Comparison of ENCODE assay signal across 19 cellular contexts in genomic region chr11:65395961-65396530, GRCh38. TPM values are rescaled to one million over a fixed set of nuclear protein-coding genes. Genes with fewer than 3 reads are reported as not detected.
DNase-seq lines count a peak whose midpoint lies in the region; ATAC-seq, FAIRE-seq and TF ChIP-seq lines count a peak whose summit lies in the region.
"Had no signal": no experiment of that assay in that cellular context is flagged by ENCODE, and none has a peak within 500 bp of the region (broad histone marks: within the 10 kb centered on the region; RNA-seq: fewer than 3 reads in every experiment).

No MANE protein-coding gene starts in this region.

- H3K4me3 Mint-ChIP-seq in stimulated activated effector memory CD8-positive, alpha-beta T cell treated with anti-CD3 and anti-CD28 coated beads, Interleukin-12 subunit alpha, Interleukin-12 subunit beta, amount 100 ng/mL, for 72 hours, result no peak overlapping the region
- H3K4me3 Mint-ChIP-seq: CD4-positive, alpha-beta T cell had no signal

- no peak for ATAC-seq in stimulated activated effector memory CD8-positive, alpha-beta T cell treated with anti-CD3 and anti-CD28 coated beads, Interleukin-12 subunit alpha, Interleukin-12 subunit beta, amount 100 ng/mL, for 72 hours
- no peak for ATAC-seq in GM18517 (IDR thresholded peaks at IDR 0.05; ENCODE audit: unreplicated experiment)
- ATAC-seq: HepG2 had no signal

- no peak overlapping the region for H3K9ac ChIP-seq in kidney (ENCODE audit: low read length in 2 of 2)
- H3K9ac ChIP-seq: GM23248 had no signal

- H3K9me3 ChIP-seq in A673 (ENCODE audit: low read depth, low read length, poor library complexity, severe bottlenecking), result no peaks in the 10 kb centered on the region
- no peaks in the 10 kb centered on the region for H3K9me3 ChIP-seq in kidney (ENCODE audit: control insufficient read depth in 1 of 2, low read length in 2 of 2)

- H3K27ac ChIP-seq in A673 (ENCODE audit: low read depth, low read length, poor library complexity, severe bottlenecking), result peak overlapping the region; percentile 16
- no peak overlapping the region for H3K27ac ChIP-seq in kidney (ENCODE audit: low read depth in 2 of 2, low read length in 2 of 2)
- H3K27ac ChIP-seq: 22Rv1, GM23248 had no signal

- POLR2A ChIA-PET in A673 (lab: Charles Lee; ENCODE audit: low non-redundant PET), result no interaction called here

- TF ChIP-seq CTCF in A673 (conservative IDR thresholded peaks at IDR 0.05; ENCODE audit: low read depth, low read length) (no peak), GM20000 (IDR thresholded peaks at IDR 0.05; ENCODE audit: extremely low read depth, missing control alignments) (no peak), kidney (IDR thresholded peaks at IDR 0.05; ENCODE audit: borderline replicate concordance, extremely low read depth, insufficient read depth) (no peak)

- no TSS peak for BruUV-seq in A673 (replicated peaks; lab: Mats Ljungman, UMichigan)

- H3K4me1 Mint-ChIP-seq in stimulated activated effector memory CD8-positive, alpha-beta T cell treated with anti-CD3 and anti-CD28 coated beads, Interleukin-12 subunit alpha, Interleukin-12 subunit beta, amount 100 ng/mL, for 72 hours, result peaks cover 35% of the 10 kb centered on the region

- peaks cover 71% of the 10 kb centered on the region for H3K36me3 Mint-ChIP-seq in stimulated activated effector memory CD8-positive, alpha-beta T cell treated with anti-CD3 and anti-CD28 coated beads, Interleukin-12 subunit alpha, Interleukin-12 subunit beta, amount 100 ng/mL, for 72 hours

- CTCF ChIA-PET in A673 (lab: Charles Lee), result no interaction called here

- FAIRE-seq in kidney (lab: Jason Lieb, UNC), result no peak
- FAIRE-seq: GM12891, HepG2, HTR-8/SVneo had no signal

- H3K9me3 Mint-ChIP-seq in stimulated activated effector memory CD8-positive, alpha-beta T cell treated with anti-CD3 and anti-CD28 coated beads, Interleukin-12 subunit alpha, Interleukin-12 subunit beta, amount 100 ng/mL, for 72 hours, result no peaks in the 10 kb centered on the region
- H3K9me3 Mint-ChIP-seq: CD4-positive, alpha-beta T cell had no signal

- H3K27ac Mint-ChIP-seq in stimulated activated effector memory CD8-positive, alpha-beta T cell treated with anti-CD3 and anti-CD28 coated beads, Interleukin-12 subunit alpha, Interleukin-12 subunit beta, amount 100 ng/mL, for 72 hours, result peak overlapping the region; percentile 52
- H3K27ac Mint-ChIP-seq: CD4-positive, alpha-beta T cell had no signal

- peaks cover 3% of the 10 kb centered on the region for H3K4me1 ChIP-seq in A673 (ENCODE audit: insufficient read depth, low read length, poor library complexity, severe bottlenecking)
- peaks cover 0 to 4% of the 10 kb centered on the region in 2 donors for H3K4me1 ChIP-seq in kidney (ENCODE audit: control insufficient read depth in 1 of 2, insufficient read depth in 1 of 2, low read depth in 1 of 2, low read length in 2 of 2)

- intact Hi-C loops in A673 (cut with micrococcal nuclease; ENCODE audit: unreplicated experiment), result no loop called here
- intact Hi-C loops in kidney (cut with DNase I), result no loop called here

- H3K36me3 ChIP-seq in A673 (ENCODE audit: insufficient read depth, low read length, poor library complexity, severe bottlenecking), result peaks cover 48% of the 10 kb centered on the region
- peaks cover 7 to 14% of the 10 kb centered on the region in 2 donors for H3K36me3 ChIP-seq in kidney (ENCODE audit: control insufficient read depth in 1 of 2, insufficient read depth in 2 of 2, low read length in 2 of 2)

- H3K4me3 ChIP-seq in A673 (ENCODE audit: low read depth, low read length, poor library complexity, severe bottlenecking) (no peak overlapping the region), kidney (ENCODE audit: low read length in 2 of 2) (no peak overlapping the region)
- H3K4me3 ChIP-seq: GM23248 had no signal

- no peaks in the 10 kb centered on the region for H3K27me3 ChIP-seq in A673 (replicated peaks; ENCODE audit: insufficient read depth, low read depth, low read length, poor library complexity)

- DNase-seq in A673 (ENCODE audit: low spot score) (no peak), GM20000 (ENCODE audit: low spot score) (peak; percentile 16), kidney (peak; percentile 68), DMS79 treated with DMSO at 0.1 percent for 48 hours (lab: John Stamatoyannopoulos, UW) (no peak), HK-2 (ENCODE audit: unreplicated experiment) (no peak)
- DNase-seq in stimulated activated effector memory CD8-positive, alpha-beta T cell treated with anti-CD3 and anti-CD28 coated beads, Interleukin-12 subunit alpha, Interleukin-12 subunit beta, amount 100 ng/mL, for 72 hours (ENCODE audit: low spot score in 2 of 2), result no peak
- DNase-seq in activated CD4-positive, alpha-beta T cell treated with anti-CD3 and anti-CD28 coated beads, Interleukin-2, amount 50 U/mL, for 48 hours, result no peak
- DNase-seq: AML-193; C1 segment of cervical spinal cord; Calu3; CD4-positive, alpha-beta T cell; DMS 273 treated with DMSO at 0.1 percent for 48 hours; GM23248; H7 had no signal

RNA-seq across cellular contexts. Expression of gene FRMD8, which starts 9.6 kb away (rescaled TPM):
- 43.2 and 51.1 TPM in 2 replicates for total RNA-seq in A673 (2021)
- total RNA-seq in kidney, result 41.3 TPM
- 9.4 TPM for polyA plus RNA-seq in kidney (ENCODE audit: insufficient read depth, low read depth, low replicate concordance)

RNA-seq across cellular contexts. Expression of gene SLC25A45, which starts 13.6 kb away (rescaled TPM):
- total RNA-seq in A673 (2021) (5.3 and 7.4 TPM in 2 replicates), kidney (14.7 TPM)
- polyA plus RNA-seq in kidney (ENCODE audit: insufficient read depth, low read depth, low replicate concordance), result 4.1 TPM

RNA-seq across cellular contexts. Expression of gene NEAT1, which starts 26.6 kb away (rescaled TPM):
- total RNA-seq in A673 (2021) (196 and 211 TPM in 2 replicates), kidney (1,006 TPM)
- 595 TPM for polyA plus RNA-seq in kidney (ENCODE audit: insufficient read depth, low read depth, low replicate concordance)

RNA-seq across cellular contexts. Expression of gene TIGD3, which starts 41.5 kb away (rescaled TPM):
- 2.3 and 3.5 TPM in 2 replicates for total RNA-seq in A673 (2021)
- 0.19 TPM for total RNA-seq in kidney
- 0.95 TPM for polyA plus RNA-seq in kidney (ENCODE audit: insufficient read depth, low read depth, low replicate concordance)
- total RNA-seq: GM23248 had no signal
- polyA plus RNA-seq: GM23248 had no signal

Comparison
In these comparisons a context has a peak if more than half of its experiments do, and no peak if none do; other contexts are left out.
1. DNase-seq: peak in GM20000 (single experiment) and kidney (single experiment); none in A673 (single experiment), stimulated activated effector memory CD8-positive, alpha-beta T cell treated with anti-CD3 and anti-CD28 coated beads, Interleukin-12 subunit alpha, Interleukin-12 subunit beta, amount 100 ng/mL, for 72 hours (0 of 2), activated CD4-positive, alpha-beta T cell treated with anti-CD3 and anti-CD28 coated beads, Interleukin-2, amount 50 U/mL, for 48 hours (0 of 2), DMS79 treated with DMSO at 0.1 percent for 48 hours (single experiment) and HK-2 (single experiment).